Comparison of ENCODE assay signal across 9 cellular contexts in genomic region chr4:146243141-146243882, GRCh38. TPM values are rescaled to one million over a fixed set of nuclear protein-coding genes. Genes with fewer than 3 reads are reported as not detected.
DNase-seq lines count a peak whose midpoint lies in the region; ATAC-seq and TF ChIP-seq lines count a peak whose summit lies in the region.
"Had no signal": no experiment of that assay in that cellular context is flagged by ENCODE, and none has a peak within 500 bp of the region (broad histone marks: within the 10 kb centered on the region; RNA-seq: fewer than 3 reads in every experiment).

No MANE protein-coding gene starts in this region.

- 96% methylated on average over 5 of the region's 24 CpGs; no CpG with 5 or more reads in 1 of the 2 experiments for WGBS in IMR-90 (ENCODE audit: extremely low coverage in 2 of 2, insufficient read length in 1 of 2), 2 experiments

- intact Hi-C loops in IMR-90 (cut with micrococcal nuclease), result loop anchor here (2.0 kb wide), 1 partner anchor 95 kb away; no protein-coding TSS in a partner anchor
- intact Hi-C loops in activated CD8-positive, alpha-beta T cell treated with anti-CD3 and anti-CD28 coated beads for 36 hours (cut with micrococcal nuclease), result loop anchor here (2.0 kb wide), 1 partner anchor 673 kb away; no protein-coding TSS in a partner anchor

- H2AK5ac ChIP-seq in IMR-90 (ENCODE audit: low read depth, low read length), result peak overlapping the region; percentile 62

- no peaks in the 10 kb centered on the region for H3K9me3 ChIP-seq in CD8-positive, alpha-beta memory T cell (ENCODE audit: low read length)
- no peaks in the 10 kb centered on the region for H3K9me3 ChIP-seq in IMR-90 (ENCODE audit: control insufficient read depth, insufficient read depth, low read length)

- TF ChIP-seq CTCF in IMR-90 (conservative IDR thresholded peaks at IDR 0.05; ENCODE audit: low read depth, low read length), result 0 out of 2 replicates have a peak, but pooled peaks have one; percentile 4
- TF ChIP-seq CTCF in activated CD8-positive, alpha-beta T cell treated with anti-CD3 and anti-CD28 coated beads for 36 hours (IDR thresholded peaks at IDR 0.05), result peak; percentile 86
- peak; percentile 51 for TF ChIP-seq CTCF in epithelial cell of proximal tubule (conservative IDR thresholded peaks at IDR 0.05; ENCODE audit: low read depth, low read length)

- 0 out of 2 replicates have a peak overlapping the region, but pooled peaks have one; percentile 19 for H3K4ac ChIP-seq in IMR-90 (ENCODE audit: low read depth, low read length)

- no peaks in the 10 kb centered on the region for H3K36me3 Mint-ChIP-seq in CD8-positive, alpha-beta memory T cell
- H3K36me3 Mint-ChIP-seq in activated CD8-positive, alpha-beta T cell treated with anti-CD3 and anti-CD28 coated beads for 36 hours (ENCODE audit: low read depth), result no peaks in the 10 kb centered on the region

- no peaks in the 10 kb centered on the region for H4K20me1 ChIP-seq in IMR-90 (ENCODE audit: insufficient read depth, low read length)

- H3K14ac ChIP-seq in IMR-90 (replicated peaks; ENCODE audit: low read depth, low read length), result peak overlapping the region; percentile 27; the same call in 1 of the 2 replicates

- H4K91ac ChIP-seq in IMR-90 (ENCODE audit: insufficient read depth, low read depth, low read length), result 0 out of 2 replicates have a peak overlapping the region, but pooled peaks have one; percentile 12

- peak overlapping the region; percentile 33 for H2AFZ ChIP-seq in IMR-90 (replicated peaks; ENCODE audit: low read length, poor library complexity)

- no peak for TF ChIP-seq RAD21 in IMR-90 (IDR thresholded peaks at IDR 0.05; ENCODE audit: low read length)

- peak overlapping the region in 1 of 8 donors; percentile 37 for H3K27ac Mint-ChIP-seq in CD8-positive, alpha-beta memory T cell
- H3K27ac Mint-ChIP-seq in activated CD8-positive, alpha-beta T cell treated with anti-CD3 and anti-CD28 coated beads for 36 hours, result peak overlapping the region; percentile 93

- BruUV-seq in IMR-90 (replicated peaks; lab: Mats Ljungman, UMichigan), result no TSS peak

- H3K27me3 Mint-ChIP-seq in CD8-positive, alpha-beta memory T cell, result peaks cover 2 to 7% of the 10 kb centered on the region in 2 donors
- no peaks in the 10 kb centered on the region for H3K27me3 Mint-ChIP-seq in activated CD8-positive, alpha-beta T cell treated with anti-CD3 and anti-CD28 coated beads for 36 hours

- H2BK20ac ChIP-seq in IMR-90 (ENCODE audit: low read depth, low read length), result peak overlapping the region; percentile 17; the same call in 1 of the 2 replicates

- H3K4me2 ChIP-seq in IMR-90 (ENCODE audit: low read depth, low read length), result no peak overlapping the region

- no peak overlapping the region for H4K5ac ChIP-seq in IMR-90 (ENCODE audit: low read depth, low read length)

- H3K9ac ChIP-seq in IMR-90 (ENCODE audit: low read depth, low read length), result no peak overlapping the region

- H2AK9ac ChIP-seq in IMR-90 (replicated peaks; ENCODE audit: low read depth, low read length, poor library complexity), result peak overlapping the region; percentile 6

- H3K4me3 Mint-ChIP-seq in CD8-positive, alpha-beta memory T cell, result peak overlapping the region in 5 of 7 donors; percentile 11 to 56 (median 34)
- peak overlapping the region; percentile 34 for H3K4me3 Mint-ChIP-seq in activated CD8-positive, alpha-beta T cell treated with anti-CD3 and anti-CD28 coated beads for 36 hours

- no peak overlapping the region for H3K23ac ChIP-seq in IMR-90 (ENCODE audit: low read depth, low read length)

- TF ChIP-seq POLR2A in IMR-90 (IDR thresholded peaks at IDR 0.05; ENCODE audit: low read depth, low read length), result no peak

- H3K18ac ChIP-seq in IMR-90 (ENCODE audit: low read depth, low read length), result no peak overlapping the region

- no peaks in the 10 kb centered on the region for H3K79me1 ChIP-seq in IMR-90 (ENCODE audit: low read depth in 1 of 2, low read length in 2 of 2)

- H3K56ac ChIP-seq in IMR-90 (ENCODE audit: extremely low read depth, insufficient read depth, low read length), result no peak overlapping the region

- POLR2A ChIA-PET in CD8-positive, alpha-beta memory T cell (lab: Charles Lee), result no interaction called here
- POLR2A ChIA-PET in IMR-90 (lab: Charles Lee; ENCODE audit: unreplicated experiment), result no interaction called here
- POLR2A ChIA-PET in activated CD8-positive, alpha-beta T cell treated with anti-CD3 and anti-CD28 coated beads for 36 hours (lab: Charles Lee), result no interaction called here

- no peaks in the 10 kb centered on the region for H3K27me3 ChIP-seq in CD8-positive, alpha-beta memory T cell (ENCODE audit: insufficient read depth, low read length, poor library complexity, severe bottlenecking)
- H3K27me3 ChIP-seq in IMR-90 (ENCODE audit: control insufficient read depth, insufficient read depth, low read length), result no peaks in the 10 kb centered on the region

- H3K9me1 ChIP-seq in IMR-90 (ENCODE audit: insufficient read depth, low read length), result peaks cover 12% of the 10 kb centered on the region

- no peaks in the 10 kb centered on the region for H3K9me3 Mint-ChIP-seq in CD8-positive, alpha-beta memory T cell
- H3K9me3 Mint-ChIP-seq in activated CD8-positive, alpha-beta T cell treated with anti-CD3 and anti-CD28 coated beads for 36 hours, result no peaks in the 10 kb centered on the region

- peaks cover 7 to 17% (median 14%) of the 10 kb centered on the region in 3 donors for H3K4me1 Mint-ChIP-seq in CD8-positive, alpha-beta memory T cell
- peaks cover 44% of the 10 kb centered on the region for H3K4me1 Mint-ChIP-seq in activated CD8-positive, alpha-beta T cell treated with anti-CD3 and anti-CD28 coated beads for 36 hours (ENCODE audit: low read depth)

- in situ Hi-C loops in IMR-90 (cut with MboI; ENCODE audit: low sequenced_read_pairs), result no loop called here

- H2BK15ac ChIP-seq in IMR-90 (ENCODE audit: low read depth, low read length), result no peak overlapping the region

- ATAC-seq in GM21423 (IDR thresholded peaks at IDR 0.05; ENCODE audit: unreplicated experiment) (peak; percentile 73), IMR-90 (ENCODE audit: low read depth) (no peak)
- ATAC-seq in activated CD8-positive, alpha-beta T cell treated with anti-CD3 and anti-CD28 coated beads for 36 hours, result peak; percentile 87

- peaks cover 6% of the 10 kb centered on the region for H3K4me1 ChIP-seq in CD8-positive, alpha-beta memory T cell (ENCODE audit: insufficient read depth, low read length)
- peaks cover 11% of the 10 kb centered on the region for H3K4me1 ChIP-seq in IMR-90 (ENCODE audit: control insufficient read depth, insufficient read depth, low read length)

- H3K36me3 ChIP-seq in CD8-positive, alpha-beta memory T cell (ENCODE audit: insufficient read depth, low read length), result no peaks in the 10 kb centered on the region
- no peaks in the 10 kb centered on the region for H3K36me3 ChIP-seq in IMR-90 (ENCODE audit: control insufficient read depth, insufficient read depth, low read length)

- peak in 4 of 5 donors; percentile 16 to 40 (median 20) for DNase-seq in CD8-positive, alpha-beta memory T cell
- peak; percentile 37 for DNase-seq in IMR-90
- DNase-seq in activated CD8-positive, alpha-beta T cell treated with anti-CD3 and anti-CD28 coated beads for 36 hours, result peak; percentile 93
- DNase-seq in epithelial cell of proximal tubule (ENCODE audit: low read depth), result no peak
- peak; percentile 81 for DNase-seq in stimulated activated CD4-positive, alpha-beta T cell treated with anti-CD3 and anti-CD28 coated beads, Interleukin-1b, Interleukin-23, amount 100 ng/mL, for 48 hours
- no peak for DNase-seq in ureter (ENCODE audit: low spot score)
- no peak for DNase-seq in occipital lobe (lab: John Stamatoyannopoulos, UW)

- dilution Hi-C loops in IMR-90 (cut with HindIII; ENCODE audit: low sequenced_read_pairs, unreplicated experiment), result no loop called here

- H2BK5ac ChIP-seq in IMR-90 (ENCODE audit: low read depth, low read length, poor library complexity, severe bottlenecking), result no peak overlapping the region

- H2BK120ac ChIP-seq in IMR-90 (ENCODE audit: low read depth, low read length), result peak overlapping the region; percentile 59; the same call in 1 of the 2 replicates

- no peak overlapping the region; a peak in 1 of 4 replicates for H4K8ac ChIP-seq in IMR-90 (ENCODE audit: low read depth in 2 of 2, low read length in 2 of 2)

- no peak overlapping the region for H3K27ac ChIP-seq in CD8-positive, alpha-beta memory T cell (ENCODE audit: low read depth, low read length)
- H3K27ac ChIP-seq in IMR-90 (ENCODE audit: insufficient read depth, low read length), result no peak overlapping the region

- peak overlapping the region; percentile 32 for H3K4me3 ChIP-seq in CD8-positive, alpha-beta memory T cell (ENCODE audit: low read length)
- H3K4me3 ChIP-seq in IMR-90 (ENCODE audit: insufficient read depth, low read depth, low read length) (no peak overlapping the region), epithelial cell of proximal tubule (ENCODE audit: low read depth, low read length) (no peak overlapping the region)

- CTCF ChIA-PET in CD8-positive, alpha-beta memory T cell (lab: Charles Lee), result interaction anchor here (0.9 kb wide), 1 partner anchor 10 kb away, joined by 3 read pairs; no protein-coding TSS in a partner anchor
- CTCF ChIA-PET in IMR-90 (lab: Yijun Ruan, JAX), result no interaction called here
- CTCF ChIA-PET in activated CD8-positive, alpha-beta T cell treated with anti-CD3 and anti-CD28 coated beads for 36 hours (lab: Charles Lee), result interaction anchor here (0.5 to 1.5 kb wide), 6 partner anchors 15 to 776 kb away, joined by 3 read pairs; no protein-coding TSS in a partner anchor

TF ChIP-seq in IMR-90, 13 proteins besides CTCF, POLR2A, EP300 and RAD21:
- TF ChIP-seq CEBPB (IDR thresholded peaks at IDR 0.05; ENCODE audit: low read depth, low read length) (peak; percentile 24; the same call in 1 of the 2 replicates), ELK1 (IDR thresholded peaks at IDR 0.05; ENCODE audit: borderline replicate concordance, low read depth, low read length) (no peak)

RNA-seq across cellular contexts. Expression of gene REELD1, which starts 29.0 kb away (rescaled TPM):
- total RNA-seq in CD8-positive, alpha-beta memory T cell, result under 1 TPM; 0.18 to 0.46 TPM
- polyA plus RNA-seq in CD8-positive, alpha-beta memory T cell, result not detected
- total RNA-seq in IMR-90 (2012; rRNA removed) (not detected in 2 replicates), epithelial cell of proximal tubule (not detected in 2 replicates), ureter (1.2 TPM), occipital lobe (not detected)
- not detected in 2 replicates for polyA plus RNA-seq in IMR-90 (2012; rRNA removed)
- polyA plus RNA-seq in IMR-90 (2012; cell fraction: cytosol; rRNA removed), result not detected in 2 replicates
- polyA plus RNA-seq in IMR-90 (2012; cell fraction: nucleus; rRNA removed; ENCODE audit: low replicate concordance), result 0.03 TPM in 1 of 2 replicates, not detected in the other
- under 1 TPM; 0.11 to 0.34 TPM for total RNA-seq in activated CD8-positive, alpha-beta T cell treated with anti-CD3 and anti-CD28 coated beads for 36 hours
- polyA plus RNA-seq: neural cell had no signal

Comparison
In these comparisons a context has a peak if more than half of its experiments do, and no peak if none do; other contexts are left out.
1. DNase-seq: peak in CD8-positive, alpha-beta memory T cell (4 of 5), IMR-90 (single experiment), activated CD8-positive, alpha-beta T cell treated with anti-CD3 and anti-CD28 coated beads for 36 hours (single experiment) and stimulated activated CD4-positive, alpha-beta T cell treated with anti-CD3 and anti-CD28 coated beads, Interleukin-1b, Interleukin-23, amount 100 ng/mL, for 48 hours (single experiment); none in epithelial cell of proximal tubule (single experiment), ureter (single experiment) and occipital lobe (single experiment).
2. CTCF ChIP-seq: peak in every context shown above with its lines; median percentile 86 in activated CD8-positive, alpha-beta T cell treated with anti-CD3 and anti-CD28 coated beads for 36 hours; 51 in epithelial cell of proximal tubule; 4 in IMR-90.